Comparison of ENCODE assay signal across 17 cellular contexts in the genomic region with DNA sequence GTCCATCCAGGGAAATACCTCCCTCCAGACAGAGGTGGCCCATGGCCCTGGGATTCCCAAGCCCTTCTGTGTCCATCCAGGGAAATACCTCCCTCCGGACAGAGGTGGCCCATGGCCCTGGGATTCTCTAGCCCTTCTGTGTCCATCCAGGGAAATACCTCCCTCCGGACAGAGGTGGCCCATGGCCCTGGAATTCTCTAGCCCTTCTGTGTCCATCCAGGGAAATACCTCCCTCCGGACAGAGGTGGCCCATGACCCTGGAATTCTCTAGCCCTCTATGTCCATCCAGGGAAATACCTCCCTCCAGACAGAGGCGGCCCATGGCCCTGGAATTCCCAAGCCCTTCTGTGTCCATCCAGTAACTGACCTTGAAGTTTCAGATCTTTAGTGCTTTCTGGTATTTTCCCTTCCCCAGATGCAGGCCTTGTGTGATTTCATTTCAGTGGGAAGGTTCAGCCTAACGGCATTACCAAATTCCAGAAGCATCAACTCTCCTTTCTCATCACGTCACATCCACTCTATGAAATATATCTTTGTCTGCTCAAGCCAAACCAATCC. TPM values are rescaled to one million over a fixed set of nuclear protein-coding genes. Genes with fewer than 3 reads are reported as not detected.
DNase-seq lines count a peak whose midpoint lies in the region; ATAC-seq, FAIRE-seq and TF ChIP-seq lines count a peak whose summit lies in the region.
"Had no signal": no experiment of that assay in that cellular context is flagged by ENCODE, and none has a peak within 500 bp of the region (broad histone marks: within the 10 kb centered on the region; RNA-seq: fewer than 3 reads in every experiment).

No MANE protein-coding gene starts in this region.

- H3K9me3 ChIP-seq in breast epithelium, result peaks cover 8 to 12% of the 10 kb centered on the region in 2 donors
- no peaks in the 10 kb centered on the region for H3K9me3 ChIP-seq in K562 (replicated peaks; ENCODE audit: control insufficient read depth, insufficient read depth, low read depth, low read length)

- H3K4me3 ChIP-seq in breast epithelium, result no peak overlapping the region
- H3K4me3 ChIP-seq in K562, result no peak overlapping the region
- H3K4me3 ChIP-seq: GM23338 had no signal

- H3K4me1 ChIP-seq in breast epithelium (no peaks in the 10 kb centered on the region), K562 (replicated peaks in 1 of 2; ENCODE audit: control insufficient read depth in 2 of 2, insufficient read depth in 2 of 2, low read length in 2 of 2) (no peaks in the 10 kb centered on the region)

- no peaks in the 10 kb centered on the region for H3K9me1 ChIP-seq in K562 (ENCODE audit: control insufficient read depth, insufficient read depth, low read length)

- TF ChIP-seq POLR2A in breast epithelium (IDR thresholded peaks at IDR 0.05) (no peak), K562 (conservative IDR thresholded peaks at IDR 0.05) (no peak)

- no peaks in the 10 kb centered on the region for H3K4me1 Mint-ChIP-seq in MCF 10A (ENCODE audit: insufficient read depth, unreplicated experiment)
- H3K4me1 Mint-ChIP-seq: GM23338 had no signal

- WGBS in K562 (ENCODE audit: insufficient coverage, low coverage, missing lambda C conversion rate), result under 1% methylated on average over 6 of the region's 6 CpGs

- H3K36me3 ChIP-seq in breast epithelium, result no peaks in the 10 kb centered on the region
- H3K36me3 ChIP-seq in K562 (ENCODE audit: control insufficient read depth, insufficient read depth, low read length), result no peaks in the 10 kb centered on the region

- no peak overlapping the region for H3K9ac ChIP-seq in K562 (ENCODE audit: insufficient read depth in 1 of 2, low read depth in 2 of 2, low read length in 2 of 2)

- no peaks in the 10 kb centered on the region for H3K79me2 ChIP-seq in K562 (ENCODE audit: control insufficient read depth, insufficient read depth, low read length)

- BruUV-seq in MCF 10A (replicated peaks; lab: Mats Ljungman, UMichigan), result no TSS peak
- BruUV-seq in K562 (replicated peaks; lab: Mats Ljungman, UMichigan), result no TSS peak

- peak; percentile 11 for DNase-seq in MCF 10A (ENCODE audit: unreplicated experiment)
- no peak for DNase-seq in breast epithelium (ENCODE audit: low spot score in 2 of 2)
- DNase-seq in COLO668 (lab: John Stamatoyannopoulos, UW; ENCODE audit: unreplicated experiment), result peak; percentile 27
- DNase-seq in K562 (ENCODE audit: extremely low read depth in 1 of 4, low spot score in 3 of 4), result peak in 1 of 4 experiments; percentile 8
- no peak for DNase-seq in DMS79 treated with DMSO at 0.1 percent for 48 hours (lab: John Stamatoyannopoulos, UW)
- DNase-seq in Right ventricle myocardium superior, result no peak
- DNase-seq: 8988T; AML-193; CD4-positive, alpha-beta T cell; DMS53; HCEC 1CT had no signal

- no peak for ATAC-seq in K562
- no peak for ATAC-seq in GM21528 (IDR thresholded peaks at IDR 0.05; ENCODE audit: low FRiP score, unreplicated experiment)
- ATAC-seq in Right ventricle myocardium superior (ENCODE audit: poor library complexity), result no peak
- ATAC-seq: GM23338 had no signal

- CTCF ChIA-PET in MCF 10A (lab: Yijun Ruan, JAX), result no interaction called here
- CTCF ChIA-PET in K562 (lab: Yijun Ruan, JAX; ENCODE audit: low intra/inter-chr PET ratio), result no interaction called here

- H3K4me3 Mint-ChIP-seq in MCF 10A (ENCODE audit: unreplicated experiment), result no peak overlapping the region
- H3K4me3 Mint-ChIP-seq: CD4-positive, alpha-beta T cell; GM23338 had no signal

- no peaks in the 10 kb centered on the region for H3K36me3 Mint-ChIP-seq in MCF 10A (ENCODE audit: insufficient read depth, unreplicated experiment)

- H3K27ac ChIP-seq in breast epithelium (no peak overlapping the region), K562 (ENCODE audit: extremely low read depth, low read depth, low read length) (no peak overlapping the region)
- H3K27ac ChIP-seq: C4-2B had no signal

- TF ChIP-seq EP300 in K562 (IDR thresholded peaks at IDR 0.05; ENCODE audit: low read length), result no peak

- no peak for TF ChIP-seq RAD21 in K562 (CRISPR knock-in tag; conservative IDR thresholded peaks at IDR 0.05 in 1 of 2, IDR thresholded peaks at IDR 0.05 in 1 of 2)

- POLR2A ChIA-PET in MCF 10A (lab: Yijun Ruan, JAX), result no interaction called here
- POLR2A ChIA-PET in K562 (lab: Yijun Ruan, JAX), result no interaction called here

- intact Hi-C loops in MCF 10A (cut with micrococcal nuclease), result no loop called here
- intact Hi-C loops in breast epithelium (cut with DNase I; ENCODE audit: low total_unique reads), result no loop called here
- intact Hi-C loops in K562 (cut with micrococcal nuclease), result no loop called here
- intact Hi-C loops in Right ventricle myocardium superior (cut with DNase I), result no loop called here

- H3K27me3 Mint-ChIP-seq in MCF 10A (ENCODE audit: insufficient read depth, unreplicated experiment), result peaks cover 32% of the 10 kb centered on the region

- no peak overlapping the region for H2AFZ ChIP-seq in K562 (ENCODE audit: low read depth, low read length)
- H2AFZ ChIP-seq: GM23338 had no signal

- peaks cover 10% of the 10 kb centered on the region for H3K9me3 Mint-ChIP-seq in MCF 10A (ENCODE audit: unreplicated experiment)

- no peak overlapping the region for H3K27ac Mint-ChIP-seq in MCF 10A (ENCODE audit: low read depth, unreplicated experiment)
- H3K27ac Mint-ChIP-seq: CD4-positive, alpha-beta T cell; GM23338 had no signal

- H4K20me1 ChIP-seq in K562 (replicated peaks; ENCODE audit: control insufficient read depth, insufficient read depth, low read length), result 0 out of 2 replicates have a peak, but pooled peaks cover 8% of the 10 kb centered on the region

- H3K4me2 ChIP-seq in K562 (ENCODE audit: insufficient read depth, low read length), result no peak overlapping the region
- H3K4me2 ChIP-seq: GM23338 had no signal

- TF ChIP-seq CTCF in MCF 10A (IDR thresholded peaks at IDR 0.05; ENCODE audit: unreplicated experiment), result no peak
- TF ChIP-seq CTCF in breast epithelium (IDR thresholded peaks at IDR 0.05), result no peak
- TF ChIP-seq CTCF in K562 (IDR thresholded peaks at IDR 0.05 in 2 of 3, conservative IDR thresholded peaks at IDR 0.05 in 1 of 3; ENCODE audit: insufficient read depth in 2 of 3, low read depth in 1 of 3, low read length in 3 of 3), result no peak

- FAIRE-seq in K562 (lab: Jason Lieb, UNC), result peak; percentile 52
- FAIRE-seq: G401.6, GM12891, H54 had no signal

- H3K27me3 ChIP-seq in breast epithelium (no peaks in the 10 kb centered on the region), K562 (ENCODE audit: control insufficient read depth in 2 of 2, insufficient read depth in 2 of 2, low read length in 2 of 2) (peaks cover 18 to 22% of the 10 kb centered on the region in 2 experiments)

- in situ Hi-C loops in K562 (cut with MboI), result no loop called here

TF ChIP-seq in K562, 482 proteins besides CTCF, POLR2A, EP300 and RAD21 (continues in another document):
- TF ChIP-seq ZC3H4 (CRISPR knock-in tag; IDR thresholded peaks at IDR 0.05; ENCODE audit: borderline replicate concordance) (no peak), REST (CRISPR knock-in tag; IDR thresholded peaks at IDR 0.05; ENCODE audit: low read depth) (no peak), TCF7 (IDR thresholded peaks at IDR 0.05; ENCODE audit: borderline replicate concordance) (no peak), HDAC2 (IDR thresholded peaks at IDR 0.05) (no peak), HIVEP1 (CRISPR knock-in tag; IDR thresholded peaks at IDR 0.05) (no peak), EP400 (IDR thresholded peaks at IDR 0.05) (no peak), RBM17 (IDR thresholded peaks at IDR 0.05; ENCODE audit: borderline replicate concordance, low read depth, low read length) (no peak)

RNA-seq across cellular contexts. Expression of gene DIP2C, which starts 28.8 kb away (rescaled TPM):
- 0.34 and 0.37 TPM in 2 replicates for total RNA-seq in MCF 10A (2022)
- 10 to 100 TPM; 17.1 to 48.2 (median 20.3) TPM for total RNA-seq in breast epithelium
- not detected in 2 replicates for total RNA-seq in K562 (2011; cell fraction: chromatin; rRNA removed; ENCODE audit: low replicate concordance)
- total RNA-seq in K562 (2011; cell fraction: nucleolus; rRNA removed), result not detected in 2 replicates
- not detected in 2 replicates for total RNA-seq in K562 (2011; cell fraction: nucleoplasm; rRNA removed)
- total RNA-seq in K562 (2014; rRNA removed), result not detected in 2 replicates
- not detected in 2 replicates for total RNA-seq in K562 (2014; rRNA removed; fragmentation: Illumina TruSeq; extraction: Trizol)
- total RNA-seq in K562 (2015; rRNA removed; fragmentation: Illumina TruSeq; extraction: Trizol), result not detected in 2 replicates
- 0.09 TPM in 1 of 2 replicates, not detected in the other for total RNA-seq in K562 (2021)
- not detected in 2 replicates for polyA plus RNA-seq in K562 (2011; rRNA removed)
- polyA plus RNA-seq in K562 (2011; cell fraction: cytosol; rRNA removed), result not detected in 2 replicates
- not detected in 2 replicates for polyA plus RNA-seq in K562 (2011; cell fraction: nucleus; rRNA removed)
- 0.01 and 0.03 TPM in 2 replicates for polyA plus RNA-seq in K562 (2012)
- not detected in 2 replicates for polyA plus RNA-seq in K562 (2014; fragmentation: Illumina TruSeq; extraction: Trizol)
- under 1 TPM in 1 of 2 experiments, not detected in 1; 0.01 TPM for polyA plus RNA-seq in K562 (2014; fragmentation: Nextera tagmentation; extraction: Ambion mirVana)
- polyA plus RNA-seq in K562 (2014; rRNA removed), result not detected in 2 replicates
- not detected in 2 replicates for polyA minus RNA-seq in K562 (2011; rRNA and poly(A)+ RNA removed)
- polyA minus RNA-seq in K562 (2011; cell fraction: cytosol; rRNA and poly(A)+ RNA removed), result not detected in 2 replicates
- not detected in 2 replicates for polyA minus RNA-seq in K562 (2011; cell fraction: nucleus; rRNA and poly(A)+ RNA removed)
- 29.1 TPM for total RNA-seq in Right ventricle myocardium superior

Comparison
In these comparisons a context has a peak if more than half of its experiments do, and no peak if none do; other contexts are left out.
1. DNase-seq: peak in MCF 10A (single experiment) and COLO668 (single experiment); none in breast epithelium (0 of 2), DMS79 treated with DMSO at 0.1 percent for 48 hours (single experiment) and Right ventricle myocardium superior (single experiment).
2. RNA of gene DIP2C, which starts 28.8 kb away (total RNA-seq): 29.1 TPM in Right ventricle myocardium superior (single experiment) and 17.1 to 48.2 TPM in breast epithelium; 0.34 to 0.37 TPM in MCF 10A and 0.09 TPM in K562; every median in the first group is over 10 times any median in the second.